Comparison of ENCODE assay signal across 14 cellular contexts in the genomic region with DNA sequence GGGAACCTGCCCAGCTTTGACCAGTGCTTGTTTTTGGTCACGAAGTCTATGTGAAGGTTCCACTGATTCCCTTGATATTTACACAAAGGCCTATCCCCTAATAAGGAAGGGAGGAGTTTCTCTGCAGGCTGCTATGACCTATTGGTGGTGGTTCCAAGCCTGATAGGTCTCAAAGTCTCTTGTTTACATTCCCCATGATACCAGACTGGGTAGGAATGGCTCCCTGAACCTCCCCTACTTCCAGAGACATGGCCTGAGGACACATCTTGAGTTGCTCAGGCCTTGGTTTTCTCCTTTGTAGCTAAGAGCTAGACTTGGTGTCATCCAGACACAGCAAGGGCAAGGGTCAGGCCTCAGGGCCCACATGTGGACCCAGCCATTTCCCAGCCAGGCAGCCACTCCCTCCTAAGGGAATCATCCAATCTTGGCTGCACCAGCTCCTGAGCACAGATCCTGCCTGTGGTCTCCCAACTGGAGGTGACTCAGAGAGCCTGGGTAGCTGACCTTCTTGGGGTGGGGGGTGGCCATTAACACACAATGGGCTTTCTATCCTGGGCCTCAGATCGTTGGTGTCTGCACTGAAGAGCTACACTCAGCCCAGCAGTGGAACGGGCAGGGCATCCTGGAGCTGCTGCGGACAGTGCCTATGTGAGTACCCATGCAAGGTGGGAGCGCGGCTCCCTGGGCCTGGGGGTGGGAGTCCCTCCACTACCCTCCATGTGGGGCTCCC. TPM values are rescaled to one million over a fixed set of nuclear protein-coding genes. Genes with fewer than 3 reads are reported as not detected.
DNase-seq lines count a peak whose midpoint lies in the region; ATAC-seq and TF ChIP-seq lines count a peak whose summit lies in the region.
"Had no signal": no experiment of that assay in that cellular context is flagged by ENCODE, and none has a peak within 500 bp of the region (broad histone marks: within the 10 kb centered on the region; RNA-seq: fewer than 3 reads in every experiment).

No MANE protein-coding gene starts in this region.

- no peaks in the 10 kb centered on the region for H3K27me3 ChIP-seq in AG04450 (ENCODE audit: control insufficient read depth, insufficient read depth, low read length)
- H3K27me3 ChIP-seq: gastroesophageal sphincter had no signal

- no peak overlapping the region for H3K4me2 ChIP-seq in OCI-LY7 (ENCODE audit: low read length)

- no peaks in the 10 kb centered on the region for H3K9me2 ChIP-seq in OCI-LY7 (ENCODE audit: insufficient read depth, low read length)

- intact Hi-C loops in left colon (cut with DNase I, micrococcal nuclease) (no loop called here), OCI-LY7 (cut with micrococcal nuclease; ENCODE audit: unreplicated experiment) (no loop called here)

- no peaks in the 10 kb centered on the region for H3K79me2 ChIP-seq in OCI-LY7 (ENCODE audit: insufficient read depth, low read depth, low read length)

- ATAC-seq in left colon (peak; percentile 43), GM21619 (IDR thresholded peaks at IDR 0.05; ENCODE audit: unreplicated experiment) (no peak)
- ATAC-seq: gastroesophageal sphincter, Panc1 had no signal

- H3K27ac ChIP-seq in AG04450 (ENCODE audit: low read depth, low read length) (peak overlapping the region; percentile 61), HEK293 (ENCODE audit: extremely low read depth, low read depth, low read length) (no peak overlapping the region), OCI-LY7 (ENCODE audit: low read depth, low read length, poor library complexity, severe bottlenecking) (no peak overlapping the region)
- H3K27ac ChIP-seq: gastroesophageal sphincter had no signal

- TF ChIP-seq CTCF in AG04450 (IDR thresholded peaks at IDR 0.05; ENCODE audit: low read depth, low read length) = no peak
- no peak for TF ChIP-seq CTCF in HEK293 (tag by site-specific recombination; IDR thresholded peaks at IDR 0.05)
- TF ChIP-seq CTCF in OCI-LY7 (conservative IDR thresholded peaks at IDR 0.05; ENCODE audit: low read length) = no peak

- BruUV-seq in OCI-LY7 (replicated peaks; lab: Mats Ljungman, UMichigan) = no TSS peak

- H2AFZ ChIP-seq in OCI-LY7 (ENCODE audit: low read length) = no peak overlapping the region

- CTCF ChIA-PET in AG04450 (lab: Charles Lee) (interaction anchor here (0.8 to 1.4 kb wide), 3 partner anchors 9 to 90 kb away, joined by 3 to 6 read pairs (median 4); no protein-coding TSS in a partner anchor), HEK293 (lab: Yijun Ruan, JAX) (interaction anchor here (1.2 kb wide), 1 partner anchor 9 kb away, joined by 6 read pairs; no protein-coding TSS in a partner anchor), OCI-LY7 (lab: Charles Lee; ENCODE audit: unreplicated experiment) (interaction anchor here (0.5 kb wide), 1 partner anchor 194 kb away, joined by 4 read pairs; no protein-coding TSS in a partner anchor)

- no peaks in the 10 kb centered on the region for H3K4me1 ChIP-seq in HEK293 (ENCODE audit: control insufficient read depth, insufficient read depth, low read length)
- H3K4me1 ChIP-seq in OCI-LY7 (ENCODE audit: insufficient read depth, low read length, poor library complexity, severe bottlenecking) = no peaks in the 10 kb centered on the region

- POLR2A ChIA-PET in AG04450 (lab: Yijun Ruan, JAX) (interaction anchor here (0.7 to 1.2 kb wide), 2 partner anchors 53 to 89 kb away, joined by 3 to 9 read pairs; partner anchors contain the start of gene SUFU), HEK293 (lab: Yijun Ruan, JAX) (interaction anchor here (0.5 kb wide), 1 partner anchor 101 kb away, joined by 5 read pairs; no protein-coding TSS in a partner anchor), OCI-LY7 (lab: Charles Lee) (no interaction called here)

- no peaks in the 10 kb centered on the region for H3K9me3 ChIP-seq in AG04450 (ENCODE audit: control insufficient read depth, insufficient read depth, low read length)
- H3K9me3 ChIP-seq in HEK293 (ENCODE audit: control insufficient read depth, insufficient read depth, low read depth, low read length) = no peaks in the 10 kb centered on the region
- H3K9me3 ChIP-seq in OCI-LY7 (ENCODE audit: low read length) = no peaks in the 10 kb centered on the region
- H3K9me3 ChIP-seq: gastroesophageal sphincter had no signal

- DNase-seq in AG04450 (ENCODE audit: low read depth, low spot score) = no peak
- peak; percentile 65 for DNase-seq in amniotic epithelial cell (ENCODE audit: low read depth)
- no peak for DNase-seq in left colon
- DNase-seq in NCI-H2107 (lab: John Stamatoyannopoulos, UW) = no peak
- no peak for DNase-seq in epidermal melanocyte (ENCODE audit: insufficient read length, low spot score)
- no peak for DNase-seq in OCI-LY7 (ENCODE audit: low spot score)
- DNase-seq: activated CD8-positive, alpha-beta memory T cell treated with anti-CD3 and anti-CD28 coated beads for 24 hours; activated naive CD8-positive, alpha-beta T cell treated with anti-CD3 and anti-CD28 coated beads, Interleukin-2, amount 10 ng/mL, durations not matched to agents 7 days and 5 days; MM.1S; T-helper 9 cell had no signal

- H3K4me3 ChIP-seq in AG04450 (ENCODE audit: low read depth, low read length) (no peak overlapping the region), HEK293 (ENCODE audit: low read depth, low read length) (no peak overlapping the region), OCI-LY7 (ENCODE audit: low read depth, low read length, poor library complexity, severe bottlenecking) (no peak overlapping the region)
- H3K4me3 ChIP-seq: gastroesophageal sphincter had no signal

- H4K20me1 ChIP-seq in OCI-LY7 (ENCODE audit: insufficient read depth, low read length) = no peaks in the 10 kb centered on the region

- peaks cover 3 to 40% of the 10 kb centered on the region in 2 experiments; a peak in 2 of 3 replicates for H3K36me3 ChIP-seq in HEK293 (ENCODE audit: control insufficient read depth in 2 of 2, insufficient read depth in 1 of 2, low read length in 2 of 2)
- H3K36me3 ChIP-seq in OCI-LY7 (ENCODE audit: insufficient read depth, low read length) = no peaks in the 10 kb centered on the region

TF ChIP-seq in HEK293, 187 proteins besides CTCF, POLR2A, EP300 and RAD21:
- peak; percentile 47; the same call in 1 of the 2 replicates for TF ChIP-seq ZIC2 (tag by site-specific recombination; IDR thresholded peaks at IDR 0.05)
- TF ChIP-seq ZNF518A (tag by site-specific recombination; conservative IDR thresholded peaks at IDR 0.05; ENCODE audit: low read depth) = no peak
- TF ChIP-seq KLF1 (tag by site-specific recombination; IDR thresholded peaks at IDR 0.05) = no peak
- no peak for TF ChIP-seq ATF2 (tag by site-specific recombination; IDR thresholded peaks at IDR 0.05; ENCODE audit: low read depth)
- TF ChIP-seq ZBTB20 (tag by site-specific recombination; IDR thresholded peaks at IDR 0.05) = no peak
- no peak for TF ChIP-seq ZNF792 (tag by site-specific recombination; IDR thresholded peaks at IDR 0.05)
- no peak for TF ChIP-seq ZNF133 (tag by site-specific recombination; IDR thresholded peaks at IDR 0.05)
- TF ChIP-seq ZNF549 (tag by site-specific recombination; IDR thresholded peaks at IDR 0.05) = no peak
- TF ChIP-seq GLIS1 (tag by site-specific recombination; IDR thresholded peaks at IDR 0.05) = no peak

RNA-seq across cellular contexts. Expression of gene TRIM8, which starts 51.0 kb away (rescaled TPM):
- 66.8 and 80.9 TPM in 2 replicates for polyA plus RNA-seq in AG04450 (2011; rRNA removed)
- 52.9 and 60.1 TPM in 2 replicates for polyA minus RNA-seq in AG04450 (2011; rRNA and poly(A)+ RNA removed)
- 10 to 100 TPM; 58.4 to 64.0 TPM for total RNA-seq in left colon
- 54.2 and 67.3 TPM in 2 replicates for total RNA-seq in OCI-LY7 (2014; rRNA removed; shearing (Covaris generic))
- total RNA-seq in OCI-LY7 (2022) = 73.1 and 92.1 TPM in 2 replicates
